8 cellular contexts compared by ENCODE assay signal in the genomic region with DNA sequence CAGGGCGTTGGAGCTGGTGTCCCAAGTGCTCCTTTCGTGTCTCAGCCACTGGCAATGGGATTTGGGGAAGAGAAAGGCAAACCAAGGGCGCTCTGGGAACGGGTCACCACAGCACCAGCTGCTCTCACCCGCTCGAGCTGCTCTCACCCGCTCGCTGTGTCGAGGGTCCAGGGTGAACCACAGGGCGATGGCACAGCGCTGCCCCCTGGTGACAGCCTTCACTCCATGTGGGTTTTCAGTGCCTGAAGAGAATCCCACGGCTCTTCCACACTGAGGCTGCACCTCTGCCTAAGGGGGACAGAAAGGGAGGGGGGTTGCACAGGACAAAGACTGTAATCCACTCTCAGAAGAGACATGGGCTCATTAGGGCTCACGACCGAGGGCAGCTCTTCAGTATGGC. TPM values are rescaled to one million over a fixed set of nuclear protein-coding genes. Genes with fewer than 3 reads are reported as not detected.
A peak's percentile ranks its signal among the peaks of the same experiment; 100 is the strongest.
DNase-seq lines count a peak whose midpoint lies in the region; ATAC-seq and TF ChIP-seq lines count a peak whose summit lies in the region.

No MANE protein-coding gene starts in this region.

- intact Hi-C loops in posterior cingulate gyrus (cut with DNase I), result loop anchor here (5.0 to 10.0 kb wide), 4 partner anchors 62 to 600 kb away; partner anchors contain the start of gene YBX1

- no peaks in the 10 kb centered on the region for H3K27me3 ChIP-seq in GM06990 (replicated peaks; ENCODE audit: control insufficient read depth, insufficient read depth, low read length)

- ATAC-seq in HG02981 (IDR thresholded peaks at IDR 0.05; ENCODE audit: unreplicated experiment) (no peak), HG03457 (IDR thresholded peaks at IDR 0.05; ENCODE audit: unreplicated experiment) (no peak)

- H3K4me3 ChIP-seq in GM06990 (replicated peaks; ENCODE audit: low read depth, low read length) (no peak overlapping the region), fibroblast of villous mesenchyme (ENCODE audit: low read depth, low read length) (no peak overlapping the region)

- H3K36me3 ChIP-seq in GM06990 (ENCODE audit: control insufficient read depth, insufficient read depth, low read length), result peaks cover 27% of the 10 kb centered on the region

- DNase-seq in GM06990 (ENCODE audit: extremely low read depth, insufficient read length), result no peak
- peak; percentile 31 for DNase-seq in NCI-H1105 treated with DMSO at 0.1 percent for 48 hours (lab: John Stamatoyannopoulos, UW)
- peak; percentile 61 for DNase-seq in activated CD8-positive, alpha-beta memory T cell treated with anti-CD3 and anti-CD28 coated beads, Interleukin-2, amount 50 U/mL, for 4 hours
- no peak for DNase-seq in fibroblast of villous mesenchyme (ENCODE audit: low read depth)
- peak in 9 of 10 donors; percentile 45 to 92 (median 56) for DNase-seq in posterior cingulate gyrus
- DNase-seq in NK-92 (lab: John Stamatoyannopoulos, UW; ENCODE audit: unreplicated experiment), result no peak

- TF ChIP-seq CTCF in GM06990 (IDR thresholded peaks at IDR 0.05; ENCODE audit: insufficient read depth, low read length, poor library complexity, severe bottlenecking) (peak; percentile 78), fibroblast of villous mesenchyme (IDR thresholded peaks at IDR 0.05; ENCODE audit: insufficient read depth, low read depth, low read length) (peak; percentile 66)

RNA-seq across cellular contexts. Expression of gene CLDN19, which starts 7.1 kb away (rescaled TPM):
- total RNA-seq in fibroblast of villous mesenchyme, result not detected in 2 replicates

RNA-seq across cellular contexts. Expression of gene P3H1, which starts 19.7 kb away (rescaled TPM):
- 188 and 212 TPM in 2 replicates for total RNA-seq in fibroblast of villous mesenchyme

RNA-seq across cellular contexts. Expression of gene C1orf50, which starts 19.9 kb away (rescaled TPM):
- 3.2 and 5.2 TPM in 2 replicates for total RNA-seq in fibroblast of villous mesenchyme

RNA-seq across cellular contexts. Expression of gene TMEM269, which starts 37.7 kb away (rescaled TPM):
- under 0.01 TPM in 2 replicates for total RNA-seq in fibroblast of villous mesenchyme

Comparison
In these comparisons a context has a peak if more than half of its experiments do, and no peak if none do; other contexts are left out.
1. DNase-seq: peak in NCI-H1105 treated with DMSO at 0.1 percent for 48 hours (single experiment), activated CD8-positive, alpha-beta memory T cell treated with anti-CD3 and anti-CD28 coated beads, Interleukin-2, amount 50 U/mL, for 4 hours (single experiment) and posterior cingulate gyrus (9 of 10); none in GM06990 (single experiment), fibroblast of villous mesenchyme (single experiment) and NK-92 (single experiment).